8 cellular contexts compared by ENCODE assay signal in the genomic region with DNA sequence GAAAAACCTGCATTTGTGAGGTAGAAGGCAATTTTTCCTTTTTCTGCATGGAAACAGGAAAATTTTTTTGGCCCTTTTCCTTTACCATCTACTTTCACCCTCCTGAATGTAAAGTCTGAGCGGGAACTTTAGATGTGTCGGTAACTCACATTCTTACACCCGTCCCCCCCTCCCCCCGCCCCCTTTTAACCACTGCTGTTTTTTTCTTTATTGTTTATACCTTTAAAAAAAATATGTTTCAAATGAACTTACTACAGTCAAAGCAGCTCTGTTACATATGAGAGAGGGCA. TPM values are rescaled to one million over a fixed set of nuclear protein-coding genes. Genes with fewer than 3 reads are reported as not detected.
DNase-seq lines count a peak whose midpoint lies in the region; ATAC-seq, FAIRE-seq and TF ChIP-seq lines count a peak whose summit lies in the region.

No MANE protein-coding gene starts in this region.

- H3K23ac ChIP-seq in mesendoderm (ENCODE audit: low read length), result no peak overlapping the region

- DNase-seq in heart left ventricle (no peak), Right ventricle myocardium inferior (ENCODE audit: missing footprints) (no peak), K562 (ENCODE audit: extremely low read depth in 1 of 4, low spot score in 3 of 4) (no peak), mesendoderm (no peak), uterus (no peak), NCI-H510A treated with DMSO at 0.1 percent for 48 hours (lab: John Stamatoyannopoulos, UW) (no peak)

- H3K4me3 ChIP-seq in heart left ventricle (peak overlapping the region; percentile 44 to 92 (median 75)), K562 (peak overlapping the region; percentile 56), mesendoderm (ENCODE audit: low read length) (no peak overlapping the region), uterus (peak overlapping the region; percentile 58 to 63)

- intact Hi-C loops in heart left ventricle (cut with DNase I), result loop anchor here in 7 of 10 donors (1.0 to 10.0 kb wide), 14 partner anchors 61 to 355 kb away; no protein-coding TSS in a partner anchor
- intact Hi-C loops in Right ventricle myocardium inferior (cut with DNase I), result loop anchor here (1.0 to 5.0 kb wide), 3 partner anchors 65 to 153 kb away; no protein-coding TSS in a partner anchor
- intact Hi-C loops in K562 (cut with micrococcal nuclease), result loop anchor here (2.0 to 10.0 kb wide), 5 partner anchors 161 to 473 kb away; no protein-coding TSS in a partner anchor
- intact Hi-C loops in uterus (cut with DNase I; ENCODE audit: low total_unique reads), result loop anchor here (5.0 to 10.0 kb wide), 2 partner anchors 177 to 351 kb away; no protein-coding TSS in a partner anchor

- ATAC-seq in heart left ventricle, result no peak
- ATAC-seq in Right ventricle myocardium inferior, result no peak
- ATAC-seq in K562, result no peak
- ATAC-seq in GM19023 (IDR thresholded peaks at IDR 0.05; ENCODE audit: unreplicated experiment), result no peak
- ATAC-seq in HG03139 (IDR thresholded peaks at IDR 0.05; ENCODE audit: unreplicated experiment), result no peak

- peak overlapping the region; percentile 92 for H3K18ac ChIP-seq in mesendoderm (ENCODE audit: low read length)

- no peak for TF ChIP-seq POLR2A in heart left ventricle (IDR thresholded peaks at IDR 0.05)
- TF ChIP-seq POLR2A in K562 (conservative IDR thresholded peaks at IDR 0.05), result no peak
- TF ChIP-seq POLR2A in uterus (IDR thresholded peaks at IDR 0.05), result no peak

- no peak overlapping the region for H2BK120ac ChIP-seq in mesendoderm (ENCODE audit: low read depth, low read length)

- 0 to 2% (median 2%) methylated on average over 4 of the region's 4 CpGs for WGBS in heart left ventricle, 4 donors
- 0% methylated on average over 2 of the region's 4 CpGs for WGBS in K562 (ENCODE audit: insufficient coverage, low coverage, missing lambda C conversion rate)
- no CpG with 5 or more reads among the region's 4 CpGs for WGBS in mesendoderm (ENCODE audit: extremely low coverage, insufficient coverage, low lambda C conversion rate)

- H3K9ac ChIP-seq in K562 (ENCODE audit: insufficient read depth in 1 of 2, low read depth in 2 of 2, low read length in 2 of 2), result peak overlapping the region; percentile 73 to 93; a peak in 3 of 4 replicates
- H3K9ac ChIP-seq in mesendoderm (ENCODE audit: low read length), result peak overlapping the region; percentile 70

- in situ Hi-C loops in K562 (cut with MboI), result loop anchor here (5.0 kb wide), 1 partner anchor 348 kb away; no protein-coding TSS in a partner anchor

- H3K36me3 ChIP-seq in heart left ventricle (peaks cover 0 to 6% (median 0%) of the 10 kb centered on the region in 9 donors), K562 (ENCODE audit: control insufficient read depth, insufficient read depth, low read length) (peaks cover 11% of the 10 kb centered on the region; the same call in 1 of the 3 replicates), mesendoderm (ENCODE audit: control insufficient read depth, insufficient read depth, low read length) (no peaks in the 10 kb centered on the region), uterus (no peaks in the 10 kb centered on the region)

- H2BK15ac ChIP-seq in mesendoderm (replicated peaks; ENCODE audit: low read depth), result no peak overlapping the region

- H3K4me2 ChIP-seq in K562 (ENCODE audit: insufficient read depth, low read length), result peak overlapping the region; percentile 78
- peak overlapping the region; percentile 71 for H3K4me2 ChIP-seq in mesendoderm (ENCODE audit: low read length)

- H4K20me1 ChIP-seq in K562 (replicated peaks; ENCODE audit: control insufficient read depth, insufficient read depth, low read length), result no peaks in the 10 kb centered on the region

- BruUV-seq in K562 (replicated peaks; lab: Mats Ljungman, UMichigan), result no TSS peak

- H3K79me2 ChIP-seq in K562 (ENCODE audit: control insufficient read depth, insufficient read depth, low read length), result peaks cover 35% of the 10 kb centered on the region
- peaks cover 16% of the 10 kb centered on the region for H3K79me2 ChIP-seq in mesendoderm (ENCODE audit: control insufficient read depth, insufficient read depth, low read length)

- H3K27ac ChIP-seq in heart left ventricle (peak overlapping the region in 11 of 12 donors; percentile 93 to 99 (median 97)), K562 (ENCODE audit: extremely low read depth, low read depth, low read length) (peak overlapping the region; percentile 85), mesendoderm (ENCODE audit: low read depth, low read length) (peak overlapping the region; percentile 76), uterus (peak overlapping the region; percentile 88 to 99)

- H3K56ac ChIP-seq in mesendoderm (ENCODE audit: low read length), result peak overlapping the region; percentile 86

- peaks cover 4% of the 10 kb centered on the region for H3K9me1 ChIP-seq in K562 (ENCODE audit: control insufficient read depth, insufficient read depth, low read length)

- H3K79me1 ChIP-seq in mesendoderm (ENCODE audit: low read length), result no peaks in the 10 kb centered on the region

- TF ChIP-seq RAD21 in K562 (CRISPR knock-in tag; conservative IDR thresholded peaks at IDR 0.05 in 1 of 2, IDR thresholded peaks at IDR 0.05 in 1 of 2), result no peak

- no peak overlapping the region for H4K5ac ChIP-seq in mesendoderm (ENCODE audit: low read length)

- POLR2A ChIA-PET in K562 (lab: Yijun Ruan, JAX), result interaction anchor here (0.6 to 5.3 kb wide), 21 partner anchors 9 to 354 kb away, joined by 3 to 48 read pairs (median 5); no protein-coding TSS in a partner anchor

- CTCF ChIA-PET in K562 (lab: Yijun Ruan, JAX; ENCODE audit: low intra/inter-chr PET ratio), result no interaction called here

- no peaks in the 10 kb centered on the region for H3K9me3 ChIP-seq in heart left ventricle
- H3K9me3 ChIP-seq in K562 (replicated peaks; ENCODE audit: control insufficient read depth, insufficient read depth, low read depth, low read length), result no peaks in the 10 kb centered on the region
- no peaks in the 10 kb centered on the region for H3K9me3 ChIP-seq in uterus

- H2AK5ac ChIP-seq in mesendoderm (ENCODE audit: low read length), result no peak overlapping the region

- TF ChIP-seq EP300 in K562 (IDR thresholded peaks at IDR 0.05; ENCODE audit: low read length), result no peak

- H2AFZ ChIP-seq in K562 (ENCODE audit: low read depth, low read length), result peak overlapping the region; percentile 87

- H2BK5ac ChIP-seq in mesendoderm (ENCODE audit: low read length), result no peak overlapping the region

- H3K4ac ChIP-seq in mesendoderm (ENCODE audit: low read depth, low read length), result peak overlapping the region; percentile 83

- H3K27me3 ChIP-seq in heart left ventricle, result peaks cover 0 to 63% (median 0%) of the 10 kb centered on the region in 9 donors
- no peaks in the 10 kb centered on the region for H3K27me3 ChIP-seq in K562 (ENCODE audit: control insufficient read depth in 2 of 2, insufficient read depth in 2 of 2, low read length in 2 of 2)
- H3K27me3 ChIP-seq in mesendoderm (ENCODE audit: insufficient read depth, low read length, poor library complexity), result no peaks in the 10 kb centered on the region
- no peaks in the 10 kb centered on the region for H3K27me3 ChIP-seq in uterus

- TF ChIP-seq CTCF in heart left ventricle (IDR thresholded peaks at IDR 0.05), result no peak
- no peak for TF ChIP-seq CTCF in K562 (IDR thresholded peaks at IDR 0.05 in 2 of 3, conservative IDR thresholded peaks at IDR 0.05 in 1 of 3; ENCODE audit: insufficient read depth in 2 of 3, low read depth in 1 of 3, low read length in 3 of 3)
- TF ChIP-seq CTCF in uterus (IDR thresholded peaks at IDR 0.05), result no peak

- FAIRE-seq in K562 (lab: Jason Lieb, UNC), result no peak

- no peak overlapping the region for H4K8ac ChIP-seq in mesendoderm (ENCODE audit: low read depth, low read length)

- H3K4me1 ChIP-seq in heart left ventricle, result peaks cover 4 to 68% (median 44%) of the 10 kb centered on the region in 12 donors
- peaks cover 31 to 52% of the 10 kb centered on the region in 2 experiments for H3K4me1 ChIP-seq in K562 (replicated peaks in 1 of 2; ENCODE audit: control insufficient read depth in 2 of 2, insufficient read depth in 2 of 2, low read length in 2 of 2)
- peaks cover 11% of the 10 kb centered on the region for H3K4me1 ChIP-seq in mesendoderm (ENCODE audit: control insufficient read depth, low read depth, low read length)
- peaks cover 1 to 9% of the 10 kb centered on the region in 2 donors for H3K4me1 ChIP-seq in uterus

TF ChIP-seq in K562, 482 proteins besides CTCF, POLR2A, EP300 and RAD21 (continues in another document):
- TF ChIP-seq HDAC3 (IDR thresholded peaks at IDR 0.05; ENCODE audit: borderline replicate concordance, partially characterized antibody) (no peak), SLC30A9 (CRISPR knock-in tag; IDR thresholded peaks at IDR 0.05) (no peak)

RNA-seq across cellular contexts. Expression of gene HES1, which starts 0.5 kb away (rescaled TPM):
- total RNA-seq in heart left ventricle, result 10 to 100 TPM in 7 of 9 donors, 1 to 10 TPM in 2; 9.2 to 32.3 (median 19.2) TPM
- 10 to 100 TPM in 1 of 2 donors, 1 to 10 TPM in 1; 9.2 to 11.7 TPM for polyA plus RNA-seq in heart left ventricle
- total RNA-seq in Right ventricle myocardium inferior, result 11.4 TPM
- total RNA-seq in K562 (2011; cell fraction: chromatin; rRNA removed; ENCODE audit: low replicate concordance), result 7.6 and 9.1 TPM in 2 replicates
- 13.3 and 13.7 TPM in 2 replicates for total RNA-seq in K562 (2011; cell fraction: nucleolus; rRNA removed)
- 10.1 and 12.0 TPM in 2 replicates for total RNA-seq in K562 (2011; cell fraction: nucleoplasm; rRNA removed)
- total RNA-seq in K562 (2014; rRNA removed), result 37.0 and 46.8 TPM in 2 replicates
- total RNA-seq in K562 (2014; rRNA removed; fragmentation: Illumina TruSeq; extraction: Trizol), result 17.7 and 17.8 TPM in 2 replicates
- total RNA-seq in K562 (2015; rRNA removed; fragmentation: Illumina TruSeq; extraction: Trizol), result 24.0 and 24.9 TPM in 2 replicates
- 30.5 and 39.1 TPM in 2 replicates for total RNA-seq in K562 (2021)
- 4.8 and 9.0 TPM in 2 replicates for polyA plus RNA-seq in K562 (2011; rRNA removed)
- 4.5 and 21.4 TPM in 2 replicates for polyA plus RNA-seq in K562 (2011; cell fraction: cytosol; rRNA removed)
- polyA plus RNA-seq in K562 (2011; cell fraction: nucleus; rRNA removed), result 7.4 and 25.5 TPM in 2 replicates
- 45.6 and 82.2 TPM in 2 replicates for polyA plus RNA-seq in K562 (2012)
- 16.7 and 19.3 TPM in 2 replicates for polyA plus RNA-seq in K562 (2014; fragmentation: Illumina TruSeq; extraction: Trizol)
- polyA plus RNA-seq in K562 (2014; fragmentation: Nextera tagmentation; extraction: Ambion mirVana), result 1 to 10 TPM; 3.4 to 6.3 TPM
- polyA plus RNA-seq in K562 (2014; rRNA removed), result 23.1 and 32.2 TPM in 2 replicates
- polyA minus RNA-seq in K562 (2011; rRNA and poly(A)+ RNA removed), result 2.8 and 7.0 TPM in 2 replicates
- 7.7 and 23.0 TPM in 2 replicates for polyA minus RNA-seq in K562 (2011; cell fraction: cytosol; rRNA and poly(A)+ RNA removed)
- 12.7 and 22.8 TPM in 2 replicates for polyA minus RNA-seq in K562 (2011; cell fraction: nucleus; rRNA and poly(A)+ RNA removed)
- polyA plus RNA-seq in mesendoderm (2013, experiment 1 of 2), result 44.3 TPM
- 42.6 TPM for polyA plus RNA-seq in mesendoderm (2013, experiment 2 of 2)
- 10 to 100 TPM; 23.1 to 50.9 (median 41.2) TPM for total RNA-seq in uterus
